ENCODE assay signal across 9 cellular contexts in genomic region chr16:61246592-61246991, GRCh38.
"Had no signal": no experiment of that assay in that cellular context is flagged by ENCODE, and none has a peak within 500 bp of the region (broad histone marks: within the 10 kb centered on the region; RNA-seq: fewer than 3 reads in every experiment).

No MANE protein-coding gene starts in this region.

- H2AFZ ChIP-seq: GM23248 had no signal

- DNase-seq: GM23248, GOT3, HFFc6, Kasumi-1, KG1 had no signal

- ATAC-seq: HCT116 had no signal

- H3K9me3 ChIP-seq: HAP-1 had no signal

- H3K36me3 ChIP-seq: HAP-1 had no signal

- H3K4me1 ChIP-seq: HAP-1 had no signal

- H3K9ac ChIP-seq: GM23248 had no signal

- H3K27ac ChIP-seq: GM23248, HL-60 had no signal

- FAIRE-seq: H54 had no signal

- H3K4me3 ChIP-seq: GM23248, HAP-1 had no signal
